Comparison of ENCODE assay signal across 20 cellular contexts in genomic region chr17:46047398-46047797, GRCh38. TPM values are rescaled to one million over a fixed set of nuclear protein-coding genes. Genes with fewer than 3 reads are reported as not detected.
"Had no signal": no experiment of that assay in that cellular context is flagged by ENCODE, and none has a peak within 500 bp of the region (broad histone marks: within the 10 kb centered on the region; RNA-seq: fewer than 3 reads in every experiment).

No MANE protein-coding gene starts in this region.

- H3K27ac ChIP-seq: brain microvascular endothelial cell, SJCRH30 had no signal

- H3K9me3 Mint-ChIP-seq: activated naive CD4-positive, alpha-beta T cell treated with anti-CD3 and anti-CD28 coated beads, Interleukin-2, amount 10 ng/mL, durations not matched to agents 7 days and 5 days; activated T-helper 17 cell treated with anti-CD3 and anti-CD28 coated beads, Interleukin-2, amount 50 U/mL, for 72 hours; immature natural killer cell; nephron had no signal

- H3K27me3 ChIP-seq: brain microvascular endothelial cell, SJCRH30, tibial nerve had no signal

- DNase-seq: activated CD4-positive, alpha-beta memory T cell treated with anti-CD3 and anti-CD28 coated beads for 36 hours; activated naive CD4-positive, alpha-beta T cell treated with anti-CD3 and anti-CD28 coated beads, Interleukin-2, amount 10 ng/mL, durations not matched to agents 7 days and 5 days; amygdala; brain microvascular endothelial cell; cerebellar nuclear complex; glutamatergic neuron; immature natural killer cell; left cardiac atrium; SJCRH30; stimulated activated CD4-positive, alpha-beta T cell treated with anti-CD3 and anti-CD28 coated beads, Interleukin-15, amount 100 ng/mL, for 24 hours; stimulated activated CD4-positive, alpha-beta T cell treated with anti-CD3 and anti-CD28 coated beads, Interleukin-4, amount 100 ng/mL, for 24 hours; T-helper 9 cell had no signal

- H3K27ac Mint-ChIP-seq: activated CD4-positive, alpha-beta memory T cell treated with anti-CD3 and anti-CD28 coated beads for 36 hours; activated T-helper 17 cell treated with anti-CD3 and anti-CD28 coated beads, Interleukin-2, amount 50 U/mL, for 72 hours had no signal

- ATAC-seq: activated T-helper 17 cell treated with anti-CD3 and anti-CD28 coated beads, Interleukin-2, amount 50 U/mL, for 72 hours; esophagus mucosa; left cardiac atrium had no signal

- H3K9me3 ChIP-seq: SJCRH30, tibial nerve had no signal

- H3K27me3 Mint-ChIP-seq: activated CD4-positive, alpha-beta memory T cell treated with anti-CD3 and anti-CD28 coated beads for 36 hours; activated naive CD4-positive, alpha-beta T cell treated with anti-CD3 and anti-CD28 coated beads, Interleukin-2, amount 10 ng/mL, durations not matched to agents 7 days and 5 days; activated T-helper 17 cell treated with anti-CD3 and anti-CD28 coated beads, Interleukin-2, amount 50 U/mL, for 72 hours had no signal

- H3K4me3 ChIP-seq: SJCRH30, tibial nerve had no signal

- H3K4me3 Mint-ChIP-seq: activated CD4-positive, alpha-beta memory T cell treated with anti-CD3 and anti-CD28 coated beads for 36 hours; activated naive CD4-positive, alpha-beta T cell treated with anti-CD3 and anti-CD28 coated beads, Interleukin-2, amount 10 ng/mL, durations not matched to agents 7 days and 5 days; activated T-helper 17 cell treated with anti-CD3 and anti-CD28 coated beads, Interleukin-2, amount 50 U/mL, for 72 hours; immature natural killer cell; nephron had no signal

RNA-seq across cellular contexts. Expression of gene STH, which starts 48.3 kb away (rescaled TPM):
- total RNA-seq: activated CD4-positive, alpha-beta memory T cell treated with anti-CD3 and anti-CD28 coated beads for 36 hours; activated T-helper 17 cell treated with anti-CD3 and anti-CD28 coated beads, Interleukin-2, amount 50 U/mL, for 72 hours; dermis microvascular lymphatic vessel endothelial cell; esophagus mucosa; left cardiac atrium; mucosa of gallbladder; osteoblast; SJCRH30; skeletal muscle tissue; tibial nerve had no signal
- polyA plus RNA-seq: immature natural killer cell had no signal
